In genomic region chr1:115771847-115772457, GRCh38 we compare ENCODE assay signal across 8 cellular contexts. TPM values are rescaled to one million over a fixed set of nuclear protein-coding genes. Genes with fewer than 3 reads are reported as not detected.
DNase-seq lines count a peak whose midpoint lies in the region; ATAC-seq, FAIRE-seq and TF ChIP-seq lines count a peak whose summit lies in the region.

No MANE protein-coding gene starts in this region.

- no peaks in the 10 kb centered on the region for H3K9me3 ChIP-seq in pancreas

- no peaks in the 10 kb centered on the region for H3K4me1 Mint-ChIP-seq in activated T-cell treated with anti-CD3 and anti-CD28 coated beads, Interleukin-2, amount 50 U/mL, for 72 hours (ENCODE audit: low read depth)

- no peak overlapping the region for H3K27ac Mint-ChIP-seq in activated T-cell treated with anti-CD3 and anti-CD28 coated beads, Interleukin-2, amount 50 U/mL, for 72 hours

- peak; percentile 84 for ATAC-seq in GM19328 (IDR thresholded peaks at IDR 0.05; ENCODE audit: unreplicated experiment)
- peak; percentile 79 for ATAC-seq in HG03460 (IDR thresholded peaks at IDR 0.05; ENCODE audit: unreplicated experiment)
- ATAC-seq in activated T-cell treated with anti-CD3 and anti-CD28 coated beads, Interleukin-2, amount 50 U/mL, for 72 hours (replicated peaks in 1 of 2), result peak; percentile 47 to 55
- peak; percentile 91 to 97 (median 94) for ATAC-seq in pancreas

- H3K9me3 Mint-ChIP-seq in activated T-cell treated with anti-CD3 and anti-CD28 coated beads, Interleukin-2, amount 50 U/mL, for 72 hours, result no peaks in the 10 kb centered on the region

- no peaks in the 10 kb centered on the region for H3K36me3 ChIP-seq in pancreas

- peak; percentile 46 to 72 (median 55) for TF ChIP-seq CTCF in pancreas (IDR thresholded peaks at IDR 0.05)

- H3K4me3 ChIP-seq in pancreas, result peak overlapping the region in 3 of 4 donors; percentile 2 to 24 (median 9)

- no peaks in the 10 kb centered on the region for H3K4me1 ChIP-seq in pancreas

- no peaks in the 10 kb centered on the region for H3K27me3 ChIP-seq in pancreas

- H3K4me3 Mint-ChIP-seq in activated T-cell treated with anti-CD3 and anti-CD28 coated beads, Interleukin-2, amount 50 U/mL, for 72 hours, result no peak overlapping the region

- DNase-seq in DMS153 treated with DMSO at 0.1 percent for 48 hours (lab: John Stamatoyannopoulos, UW; ENCODE audit: unreplicated experiment) (peak; percentile 96), NCI-H2227 treated with DMSO at 0.1 percent for 48 hours (lab: John Stamatoyannopoulos, UW) (peak; percentile 81), head of caudate nucleus (peak in 33 of 42 donors; percentile 5 to 82 (median 39)), pancreas (peak in 4 of 6 donors; percentile 59 to 74 (median 65))
- peak; percentile 14 to 35 for DNase-seq in activated T-cell treated with anti-CD3 and anti-CD28 coated beads, Interleukin-2, amount 50 U/mL, for 72 hours
- no peak for DNase-seq in stimulated activated CD4-positive, alpha-beta T cell treated with anti-CD3 and anti-CD28 coated beads, Interleukin-4, amount 100 ng/mL, for 24 hours

- no peaks in the 10 kb centered on the region for H3K36me3 Mint-ChIP-seq in activated T-cell treated with anti-CD3 and anti-CD28 coated beads, Interleukin-2, amount 50 U/mL, for 72 hours (ENCODE audit: insufficient read depth in 2 of 2)

- intact Hi-C loops in head of caudate nucleus (cut with DNase I), result no loop called here
- intact Hi-C loops in pancreas (cut with DNase I), result loop anchor here in 1 of 3 donors (10.0 kb wide), 1 partner anchor 167 kb away; no protein-coding TSS in a partner anchor

- no peak for FAIRE-seq in pancreas (lab: Jason Lieb, UNC)

- H3K27me3 Mint-ChIP-seq in activated T-cell treated with anti-CD3 and anti-CD28 coated beads, Interleukin-2, amount 50 U/mL, for 72 hours (ENCODE audit: low read depth), result peaks cover 12% of the 10 kb centered on the region

- WGBS in pancreas, 2 donors, result 21 to 23% methylated on average over 10 of the region's 10 CpGs

- H3K27ac ChIP-seq in pancreas, result peak overlapping the region; percentile 39 to 73 (median 66)

RNA-seq across cellular contexts. Expression of gene CASQ2, which starts 3.4 kb away (rescaled TPM):
- not detected for total RNA-seq in activated T-cell treated with anti-CD3 and anti-CD28 coated beads, Interleukin-2, amount 50 U/mL, for 72 hours
- under 1 TPM in 5 of 6 donors, not detected in 1; 0.09 to 0.59 (median 0.14) TPM for total RNA-seq in pancreas
- polyA plus RNA-seq in pancreas, result 1 to 10 TPM; 1.0 to 1.2 TPM
